In the genomic region with DNA sequence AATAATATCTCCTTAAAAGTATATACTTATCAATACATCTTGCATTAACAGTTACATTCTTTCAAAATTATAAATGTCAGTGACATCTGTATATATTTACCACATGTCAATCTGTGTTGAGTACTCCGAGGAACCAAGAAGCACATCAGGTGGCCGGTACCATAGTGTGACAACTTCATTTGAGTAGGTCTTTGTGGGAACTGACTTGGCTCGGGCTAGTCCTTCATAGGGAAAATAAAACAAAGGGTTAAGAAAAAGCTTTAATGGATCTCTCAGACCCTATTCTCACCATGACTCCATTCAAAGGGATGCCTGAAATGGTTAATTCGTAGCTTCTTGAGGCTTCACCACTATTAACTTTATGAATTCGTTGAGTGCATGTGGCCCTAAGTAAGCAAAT, we compare ENCODE assay signal across 6 cellular contexts.
"Had no signal": no experiment of that assay in that cellular context is flagged by ENCODE, and none has a peak within 500 bp of the region (broad histone marks: within the 10 kb centered on the region; RNA-seq: fewer than 3 reads in every experiment).

No MANE protein-coding gene starts in this region.

- DNase-seq: GM23248, HFFc6, IMR-90, KBM-7 had no signal

- H2AFZ ChIP-seq: GM23248 had no signal

- H3K9me3 Mint-ChIP-seq: HFFc6 had no signal

- ATAC-seq: HCT116 had no signal

- H3K4me1 ChIP-seq: HAP-1 had no signal

- H3K27ac ChIP-seq: GM23248 had no signal

- H3K4me3 ChIP-seq: GM23248, HAP-1 had no signal

- H3K27ac Mint-ChIP-seq: HFFc6 had no signal

- H3K4me3 Mint-ChIP-seq: HFFc6 had no signal
